9 cellular contexts compared by ENCODE assay signal in the genomic region with DNA sequence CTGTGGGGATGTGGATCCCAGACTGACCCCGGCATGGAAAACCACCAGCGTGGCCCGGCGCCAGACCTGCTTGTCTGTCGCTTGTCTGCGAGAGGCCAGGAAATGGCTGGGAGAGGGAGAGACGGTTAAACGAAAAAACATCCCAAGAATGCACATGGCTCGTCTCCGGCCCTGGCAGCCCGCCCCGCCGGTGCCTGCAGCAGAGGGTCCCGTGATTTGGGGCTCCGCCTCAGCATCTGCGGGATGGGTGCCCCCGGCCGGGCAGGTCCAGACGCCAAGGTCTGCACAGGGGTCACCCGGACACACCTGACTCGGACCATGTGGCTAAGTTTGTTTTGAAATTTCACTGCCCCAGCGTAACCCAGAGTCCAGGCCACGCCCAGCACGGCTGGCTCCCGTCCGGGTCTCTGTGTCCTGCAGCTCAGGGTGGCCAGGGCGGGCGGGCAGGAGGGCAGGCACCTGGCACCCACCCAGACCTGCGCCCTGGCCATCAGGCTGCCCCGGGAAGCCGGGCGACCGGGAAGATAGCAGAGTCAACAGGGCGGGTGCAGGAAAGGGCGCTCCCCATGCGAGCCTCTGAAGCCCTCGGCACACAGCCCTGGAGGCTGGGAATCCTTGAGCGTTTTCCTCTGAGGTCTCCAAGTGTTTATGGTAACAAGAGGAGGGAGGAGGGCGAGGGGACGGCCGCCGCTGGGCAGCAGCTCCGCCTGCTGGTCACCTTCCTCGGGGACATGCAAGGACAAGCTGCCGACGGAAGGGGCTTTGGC.
DNase-seq lines count a peak whose midpoint lies in the region; ATAC-seq, FAIRE-seq and TF ChIP-seq lines count a peak whose summit lies in the region.
"Had no signal": no experiment of that assay in that cellular context is flagged by ENCODE, and none has a peak within 500 bp of the region (broad histone marks: within the 10 kb centered on the region; RNA-seq: fewer than 3 reads in every experiment).

No MANE protein-coding gene starts in this region.

- H3K36me3 ChIP-seq in Loucy (ENCODE audit: insufficient read depth, low read length) = no peaks in the 10 kb centered on the region
- H3K36me3 ChIP-seq in astrocyte (ENCODE audit: insufficient read depth, low read length) = no peaks in the 10 kb centered on the region
- no peaks in the 10 kb centered on the region for H3K36me3 ChIP-seq in urinary bladder (ENCODE audit: insufficient read depth)

- no peaks in the 10 kb centered on the region for H3K27me3 Mint-ChIP-seq in astrocyte (ENCODE audit: low read depth, unreplicated experiment)

- WGBS in urinary bladder = under 1% methylated on average over 46 of the region's 46 CpGs

- ATAC-seq in left ventricle myocardium superior (peak; percentile 84), GM18502 (IDR thresholded peaks at IDR 0.05; ENCODE audit: poor library complexity, unreplicated experiment) (no peak)

- no peaks in the 10 kb centered on the region for H3F3A ChIP-seq in Loucy (ENCODE audit: low read depth)

- H3K9me2 ChIP-seq in Loucy (replicated peaks; ENCODE audit: low read depth, low read length) = no peaks in the 10 kb centered on the region

- H3K4me1 ChIP-seq in Loucy (ENCODE audit: insufficient read depth, low read length, poor library complexity, severe bottlenecking) (no peaks in the 10 kb centered on the region), astrocyte (ENCODE audit: insufficient read depth, low read length) (peaks cover 22% of the 10 kb centered on the region), urinary bladder (ENCODE audit: insufficient read depth) (no peaks in the 10 kb centered on the region)

- peak overlapping the region; percentile 95 for H3K27ac Mint-ChIP-seq in astrocyte (ENCODE audit: unreplicated experiment)

- H3K27me3 ChIP-seq in Loucy (ENCODE audit: insufficient read depth, low read length, poor library complexity, severe bottlenecking) = no peaks in the 10 kb centered on the region
- no peaks in the 10 kb centered on the region for H3K27me3 ChIP-seq in astrocyte (ENCODE audit: insufficient read depth, low read length)

- peak overlapping the region; percentile 13 for H3K9ac ChIP-seq in Loucy (ENCODE audit: low read depth, low read length, poor library complexity, severe bottlenecking)
- H3K9ac ChIP-seq in astrocyte (ENCODE audit: low read length) = peak overlapping the region; percentile 74

- H3K4me3 ChIP-seq in Loucy (ENCODE audit: low read length, poor library complexity, severe bottlenecking) (no peak overlapping the region), astrocyte (ENCODE audit: insufficient read depth, low read depth, low read length) (peak overlapping the region; percentile 61), urinary bladder (ENCODE audit: low read depth, low read length) (peak overlapping the region; percentile 27)

- H3K4me2 ChIP-seq in Loucy (ENCODE audit: low read depth, low read length, poor library complexity, severe bottlenecking) = peak overlapping the region; percentile 42
- peak overlapping the region; percentile 91 for H3K4me2 ChIP-seq in astrocyte (ENCODE audit: low read length)

- peak overlapping the region; percentile 77 for H3K4me3 Mint-ChIP-seq in astrocyte (ENCODE audit: unreplicated experiment)

- peaks cover 4% of the 10 kb centered on the region for H3K4me1 Mint-ChIP-seq in astrocyte (ENCODE audit: low read depth, unreplicated experiment)

- H3K79me2 ChIP-seq in Loucy (ENCODE audit: insufficient read depth, low read length) (no peaks in the 10 kb centered on the region), astrocyte (ENCODE audit: insufficient read depth, low read length) (no peaks in the 10 kb centered on the region)

- FAIRE-seq in D721Med (lab: Jason Lieb, UNC) = no peak
- no peak for FAIRE-seq in astrocyte (lab: Jason Lieb, UNC)
- FAIRE-seq: TTC549 had no signal

- H3K36me3 Mint-ChIP-seq in astrocyte (ENCODE audit: low read depth, unreplicated experiment) = peaks cover 7% of the 10 kb centered on the region

- H3K9me3 Mint-ChIP-seq in astrocyte (ENCODE audit: unreplicated experiment) = peaks cover 14% of the 10 kb centered on the region

- H2AFZ ChIP-seq in Loucy (ENCODE audit: low read length) = peak overlapping the region; percentile 60
- peak overlapping the region; percentile 54 for H2AFZ ChIP-seq in astrocyte (ENCODE audit: low read depth, low read length)

- TF ChIP-seq CTCF in D721Med (IDR thresholded peaks at IDR 0.05; ENCODE audit: insufficient read depth, missing control alignments) = peak; percentile 66
- peak; percentile 82 for TF ChIP-seq CTCF in Loucy (conservative IDR thresholded peaks at IDR 0.05; ENCODE audit: low read length)
- TF ChIP-seq CTCF in astrocyte (IDR thresholded peaks at IDR 0.05; ENCODE audit: insufficient read depth, low read depth, low read length) = peak; percentile 52

- H3K27ac ChIP-seq in astrocyte (ENCODE audit: low read depth, low read length) (peak overlapping the region; percentile 76), urinary bladder (ENCODE audit: low read depth) (no peak overlapping the region)

- intact Hi-C loops in left ventricle myocardium superior (cut with micrococcal nuclease) = no loop called here
- intact Hi-C loops in posterior cingulate gyrus (cut with DNase I) = loop anchor here (1.0 to 5.0 kb wide), 2 partner anchors 37 to 105 kb away; no protein-coding TSS in a partner anchor

- DNase-seq in D721Med (ENCODE audit: insufficient read length, low spot score) (peak; percentile 81), T-helper 22 cell (ENCODE audit: low read depth) (peak; percentile 33), astrocyte (ENCODE audit: low read depth) (peak; percentile 86), left ventricle myocardium superior (peak; percentile 93), posterior cingulate gyrus (peak; percentile 71 to 98 (median 84))

- H3K9me3 ChIP-seq in Loucy (ENCODE audit: insufficient read depth, low read depth, low read length) = no peaks in the 10 kb centered on the region; the same call in 1 of the 2 replicates
- peaks cover 5% of the 10 kb centered on the region for H3K9me3 ChIP-seq in astrocyte (ENCODE audit: insufficient read depth, low read depth, low read length)

- H4K20me1 ChIP-seq in Loucy (ENCODE audit: insufficient read depth, low read length, poor library complexity, severe bottlenecking) (no peaks in the 10 kb centered on the region), astrocyte (ENCODE audit: insufficient read depth, low read length) (no peaks in the 10 kb centered on the region)

Comparison
In these comparisons a context has a peak if more than half of its experiments do, and no peak if none do; other contexts are left out.
1. DNase-seq: peak in every context shown above with its lines; median percentile 93 in left ventricle myocardium superior; 86 in astrocyte; 84 in posterior cingulate gyrus; 81 in D721Med; 33 in T-helper 22 cell.